ENCODE assay signal across 8 cellular contexts in genomic region chr3:81490541-81491288, GRCh38.
A peak's percentile ranks its signal among the peaks of the same experiment; 100 is the strongest.
DNase-seq lines count a peak whose midpoint lies in the region; ATAC-seq, FAIRE-seq and TF ChIP-seq lines count a peak whose summit lies in the region.

No MANE protein-coding gene starts in this region.

- no peaks in the 10 kb centered on the region for H4K20me1 ChIP-seq in HepG2 (ENCODE audit: insufficient read depth, low read length)

- intact Hi-C loops in HepG2 (cut with micrococcal nuclease; ENCODE audit: unreplicated experiment) = loop anchor here (1.0 to 10.0 kb wide), 3 partner anchors 153 to 1217 kb away; no protein-coding TSS in a partner anchor

- H3K79me2 ChIP-seq in HepG2 (ENCODE audit: insufficient read depth, low read length) = no peaks in the 10 kb centered on the region

- no peak overlapping the region for H3K27ac ChIP-seq in HepG2 (ENCODE audit: extremely low read length, insufficient read depth, low read length)

- TF ChIP-seq CTCF in BJ (IDR thresholded peaks at IDR 0.05; ENCODE audit: insufficient read depth, low read depth, low read length) (peak; percentile 72), HepG2 (CRISPR knock-in tag; IDR thresholded peaks at IDR 0.05) (peak; percentile 78)

- H3K27me3 ChIP-seq in BJ (ENCODE audit: control insufficient read depth, insufficient read depth, low read length) = no peaks in the 10 kb centered on the region
- H3K27me3 ChIP-seq in HepG2 (ENCODE audit: control insufficient read depth in 1 of 2, insufficient read depth in 2 of 2, low read length in 2 of 2) = no peaks in the 10 kb centered on the region

- H3K4me2 ChIP-seq in HepG2 (ENCODE audit: low read depth, low read length) = no peak overlapping the region

- BruUV-seq in HepG2 (replicated peaks; lab: Mats Ljungman, UMichigan) = no TSS peak

- H3K4me3 ChIP-seq in BJ (ENCODE audit: low read depth, low read length) (no peak overlapping the region), HepG2 (replicated peaks in 1 of 3; ENCODE audit: insufficient read depth in 1 of 3, low read depth in 2 of 3, low read length in 3 of 3) (no peak overlapping the region)

- in situ Hi-C loops in HepG2 (cut with HindIII; ENCODE audit: extremely low pct_ligation_motif_present, low pct_unique_long_range_greater_than_20kb) = no loop called here

- ATAC-seq in GM19043 (IDR thresholded peaks at IDR 0.05; ENCODE audit: low read depth, unreplicated experiment) (peak; percentile 91), HG03196 (IDR thresholded peaks at IDR 0.05; ENCODE audit: unreplicated experiment) (peak; percentile 85), HepG2 (peak; percentile 99)

- TF ChIP-seq RAD21 in HepG2 (CRISPR knock-in tag; IDR thresholded peaks at IDR 0.05) = peak; percentile 41; the same call in 1 of the 2 replicates

- POLR2A ChIA-PET in BJ (lab: Charles Lee) = interaction anchor here (0.6 to 0.7 kb wide), 2 partner anchors 11 to 188 kb away, joined by 3 to 7 read pairs; no protein-coding TSS in a partner anchor
- POLR2A ChIA-PET in HepG2 (lab: Yijun Ruan, JAX) = no interaction called here

- no peaks in the 10 kb centered on the region for H3K4me1 ChIP-seq in HepG2 (ENCODE audit: insufficient read depth, low read length)

- TF ChIP-seq EP300 in HepG2 (IDR thresholded peaks at IDR 0.05; ENCODE audit: low read depth in 2 of 2, low read length in 2 of 2) (no peak), HepG2 (CRISPR knock-in tag; IDR thresholded peaks at IDR 0.05; ENCODE audit: borderline replicate concordance) (no peak)

- 50% methylated on average over 7 of the region's 7 CpGs for WGBS in HepG2 (ENCODE audit: low lambda C conversion rate)

- peak; percentile 57 for FAIRE-seq in HepG2 (lab: Jason Lieb, UNC)

- H3K36me3 ChIP-seq in BJ (ENCODE audit: control insufficient read depth, insufficient read depth, low read length) (peaks cover 1% of the 10 kb centered on the region), HepG2 (replicated peaks in 1 of 2; ENCODE audit: control insufficient read depth in 1 of 2, insufficient read depth in 2 of 2, low read length in 2 of 2) (no peaks in the 10 kb centered on the region)

- H3K9ac ChIP-seq in HepG2 (ENCODE audit: insufficient read depth, low read depth, low read length) = no peak overlapping the region

- no peak overlapping the region for H2AFZ ChIP-seq in HepG2 (ENCODE audit: low read length)

- CTCF ChIA-PET in BJ (lab: Yijun Ruan, JAX) (interaction anchor here (0.5 to 2.6 kb wide), 14 partner anchors 11 to 177 kb away, joined by 3 to 20 read pairs (median 3); no protein-coding TSS in a partner anchor), HepG2 (lab: Yijun Ruan, JAX; ENCODE audit: low intra/inter-chr PET ratio, low total read pairs) (interaction anchor here (1.1 kb wide), 1 partner anchor 189 kb away, joined by 3 read pairs; no protein-coding TSS in a partner anchor)

- TF ChIP-seq POLR2A in HepG2 (IDR thresholded peaks at IDR 0.05; ENCODE audit: insufficient read depth in 1 of 2, low read depth in 2 of 2, low read length in 2 of 2) = no peak

- DNase-seq in BJ (ENCODE audit: low read depth) (no peak), NCI-H446 (lab: John Stamatoyannopoulos, UW) (peak; percentile 62 to 81), cerebellum (ENCODE audit: low spot score) (peak; percentile 1), HepG2 (ENCODE audit: low spot score) (peak; percentile 81)
- DNase-seq in activated CD4-positive, CD25-positive, alpha-beta regulatory T cell treated with anti-CD3 and anti-CD28 coated beads, Interleukin-2, amount 50 U/mL, for 72 hours = peak; percentile 72
- DNase-seq in stimulated activated CD4-positive, alpha-beta T cell treated with anti-CD3 and anti-CD28 coated beads, TNF-alpha, amount 100 ng/mL, for 1 hour (ENCODE audit: low read depth in 3 of 3, low spot score in 1 of 3) = peak; percentile 24 to 37 (median 24)

- no peaks in the 10 kb centered on the region for H3K9me3 ChIP-seq in HepG2 (ENCODE audit: low read length)

TF ChIP-seq in HepG2, 621 proteins besides CTCF, POLR2A, EP300 and RAD21:
- TF ChIP-seq JUNB (CRISPR knock-in tag; IDR thresholded peaks at IDR 0.05; ENCODE audit: borderline replicate concordance) = no peak
- TF ChIP-seq CEBPG (CRISPR knock-in tag; IDR thresholded peaks at IDR 0.05) = 0 out of 2 replicates have a peak, but pooled peaks have one; percentile 24
- no peak for TF ChIP-seq ZNF850 (CRISPR knock-in tag; conservative IDR thresholded peaks at IDR 0.05)
- no peak for TF ChIP-seq FOXK1 (CRISPR knock-in tag; IDR thresholded peaks at IDR 0.05; ENCODE audit: borderline replicate concordance, low read depth)
- peak; percentile 56 for TF ChIP-seq POGZ (CRISPR knock-in tag; IDR thresholded peaks at IDR 0.05)
- no peak for TF ChIP-seq ZNF749 (CRISPR knock-in tag; IDR thresholded peaks at IDR 0.05; ENCODE audit: borderline replicate concordance)
- peak; percentile 79 for TF ChIP-seq ZNF644 (CRISPR knock-in tag; IDR thresholded peaks at IDR 0.05; ENCODE audit: low read depth)
- peak; percentile 38; the same call in 1 of the 2 replicates for TF ChIP-seq SMC3 (IDR thresholded peaks at IDR 0.05; ENCODE audit: low read length)
- TF ChIP-seq MIXL1 (CRISPR knock-in tag; IDR thresholded peaks at IDR 0.05) = peak; percentile 35; the same call in 1 of the 2 replicates
- TF ChIP-seq ARNT (IDR thresholded peaks at IDR 0.05) = no peak
- TF ChIP-seq STAG1 (CRISPR knock-in tag; IDR thresholded peaks at IDR 0.05) = peak; percentile 79
- no peak for TF ChIP-seq NFIB (CRISPR knock-in tag; IDR thresholded peaks at IDR 0.05; ENCODE audit: borderline replicate concordance)
- TF ChIP-seq ZMYM4 (CRISPR knock-in tag; IDR thresholded peaks at IDR 0.05) = peak; percentile 68
- TF ChIP-seq CEBPB (IDR thresholded peaks at IDR 0.05; ENCODE audit: borderline replicate concordance, low read depth, low read length) = 0 out of 2 replicates have a peak, but pooled peaks have one; percentile 16
- peak; percentile 60; the same call in 1 of the 2 replicates for TF ChIP-seq CREB1 (IDR thresholded peaks at IDR 0.05)
- TF ChIP-seq CREB1 (CRISPR knock-in tag; IDR thresholded peaks at IDR 0.05) = no peak
- no peak for TF ChIP-seq NFIC (IDR thresholded peaks at IDR 0.05; ENCODE audit: low read length)
- TF ChIP-seq ZNF770 (CRISPR knock-in tag; IDR thresholded peaks at IDR 0.05) = 0 out of 2 replicates have a peak, but pooled peaks have one; percentile 27
TF ChIP-seq in HepG2: peak in this region for 10.
